ENCODE assay signal across 8 cellular contexts in genomic region chr21:33915368-33916199, GRCh38. TPM values are rescaled to one million over a fixed set of nuclear protein-coding genes. Genes with fewer than 3 reads are reported as not detected.
DNase-seq lines count a peak whose midpoint lies in the region; ATAC-seq and TF ChIP-seq lines count a peak whose summit lies in the region.

A gene with protein sequence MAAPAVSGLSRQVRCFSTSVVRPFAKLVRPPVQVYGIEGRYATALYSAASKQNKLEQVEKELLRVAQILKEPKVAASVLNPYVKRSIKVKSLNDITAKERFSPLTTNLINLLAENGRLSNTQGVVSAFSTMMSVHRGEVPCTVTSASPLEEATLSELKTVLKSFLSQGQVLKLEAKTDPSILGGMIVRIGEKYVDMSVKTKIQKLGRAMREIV (minus strand): TSS chr21:33915804. CDS start chr21:33915763, 41 bp downstream.

- intact Hi-C loops in Calu3 (cut with micrococcal nuclease; ENCODE audit: unreplicated experiment) = no loop called here

- no peak for TF ChIP-seq CTCF in Calu3 (IDR thresholded peaks at IDR 0.05; ENCODE audit: unreplicated experiment)
- TF ChIP-seq CTCF in OCI-LY1 (IDR thresholded peaks at IDR 0.05; ENCODE audit: low read length) = no peak

- H3K36me3 ChIP-seq in HUES64 (ENCODE audit: insufficient read depth, low read length) (peaks cover 37% of the 10 kb centered on the region), OCI-LY1 (ENCODE audit: insufficient read depth, low read length) (peaks cover 42% of the 10 kb centered on the region)

- no peaks in the 10 kb centered on the region for H3F3A ChIP-seq in OCI-LY1 (ENCODE audit: insufficient read depth, low read length)

- H3K4me3 Mint-ChIP-seq in Calu3 (ENCODE audit: low read depth, unreplicated experiment) = peak within 1 kb of the TSS; percentile 94

- peak within 1 kb of the TSS; percentile 91 for H3K9ac ChIP-seq in HUES64 (ENCODE audit: low read depth, low read length)
- peak within 1 kb of the TSS; percentile 96 for H3K9ac ChIP-seq in OCI-LY1 (ENCODE audit: low read length)

- H3K79me2 ChIP-seq in OCI-LY1 (ENCODE audit: insufficient read depth, low read length) = peaks cover 16% of the 10 kb centered on the region

- peaks cover 19% of the 10 kb centered on the region for H3K36me3 Mint-ChIP-seq in Calu3 (ENCODE audit: insufficient read depth, unreplicated experiment)

- H3K9me3 ChIP-seq in HUES64 (ENCODE audit: insufficient read depth, low read depth, low read length) = no peaks in the 10 kb centered on the region
- H3K9me3 ChIP-seq in OCI-LY1 (ENCODE audit: low read length) = no peaks in the 10 kb centered on the region

- peak; percentile 92 for DNase-seq in Calu3
- peak; percentile 94 for DNase-seq in activated CD8-positive, alpha-beta memory T cell treated with anti-CD3 and anti-CD28 coated beads, Interleukin-2, amount 50 U/mL, for 4 hours
- DNase-seq in mesenteric fat pad (ENCODE audit: low spot score) = peak; percentile 99
- peak; percentile 86 for DNase-seq in stimulated activated CD8-positive, alpha-beta memory T cell treated with anti-CD3 and anti-CD28 coated beads, Interleukin-15, amount 100 ng/mL, for 24 hours (ENCODE audit: low read depth)

- no peaks in the 10 kb centered on the region for H3K9me2 ChIP-seq in OCI-LY1 (ENCODE audit: low read depth, low read length)

- H3K4me1 ChIP-seq in HUES64 (ENCODE audit: insufficient read depth, low read length) (peaks cover 13% of the 10 kb centered on the region; the same call in 1 of the 2 replicates), OCI-LY1 (ENCODE audit: insufficient read depth, low read length, severe bottlenecking) (peaks cover 19% of the 10 kb centered on the region)

- H3K27ac ChIP-seq in HUES64 (ENCODE audit: low read depth, low read length) = peak within 1 kb of the TSS; percentile 58
- peak within 1 kb of the TSS; percentile 63 for H3K27ac ChIP-seq in OCI-LY1 (ENCODE audit: low read depth, low read length, poor library complexity, severe bottlenecking)

- peak within 1 kb of the TSS; percentile 84 for H3K4me2 ChIP-seq in OCI-LY1 (ENCODE audit: low read length)

- H3K9me3 Mint-ChIP-seq in Calu3 (ENCODE audit: low read depth, unreplicated experiment) = no peaks in the 10 kb centered on the region

- H3K27ac Mint-ChIP-seq in Calu3 (ENCODE audit: unreplicated experiment) = peak within 1 kb of the TSS; percentile 94

- no peaks in the 10 kb centered on the region for H3K27me3 Mint-ChIP-seq in Calu3 (ENCODE audit: unreplicated experiment)

- H2AFZ ChIP-seq in OCI-LY1 (ENCODE audit: low read length) = peak within 1 kb of the TSS; percentile 69

- CTCF ChIA-PET in Calu3 (lab: Charles Lee) = no interaction called here

- WGBS in HUES64 = 2% methylated on average over 45 of the region's 45 CpGs

- in situ Hi-C loops in endometrial microvascular endothelial cells (cut with HindIII; ENCODE audit: inconsistent ontology term, low pct_unique_long_range_greater_than_20kb, low sequenced_read_pairs) = no loop called here

- TSS peak; percentile 65 for BruUV-seq in Calu3 (replicated peaks; lab: Mats Ljungman, UMichigan)

- ATAC-seq in GM21447 (IDR thresholded peaks at IDR 0.05; ENCODE audit: unreplicated experiment) = peak; percentile 98

- peaks cover 8% of the 10 kb centered on the region for H3K4me1 Mint-ChIP-seq in Calu3 (ENCODE audit: low read depth, unreplicated experiment)

- H3K27me3 ChIP-seq in HUES64 (ENCODE audit: insufficient read depth, low read length) = no peaks in the 10 kb centered on the region
- H3K27me3 ChIP-seq in OCI-LY1 (ENCODE audit: insufficient read depth, low read length) = no peaks in the 10 kb centered on the region

- no peaks in the 10 kb centered on the region for H4K20me1 ChIP-seq in OCI-LY1 (ENCODE audit: insufficient read depth, low read length)

- H3K4me3 ChIP-seq in HUES64 (ENCODE audit: low read length) (peak within 1 kb of the TSS; percentile 99), OCI-LY1 (ENCODE audit: low read depth, low read length, poor library complexity, severe bottlenecking) (peak within 1 kb of the TSS; percentile 97)

RNA-seq across cellular contexts. Expression of the gene that starts here (rescaled TPM):
- total RNA-seq in Calu3 (2022) (125 and 130 TPM in 2 replicates), endometrial microvascular endothelial cells (ENCODE audit: inconsistent ontology term) (258 TPM), mesenteric fat pad (171 TPM)
- polyA plus RNA-seq in HUES64 (2013, experiment 1 of 2) = 286 TPM
- polyA plus RNA-seq in HUES64 (2013, experiment 2 of 2) = 327 TPM

Comparison
In these comparisons a context has a peak if more than half of its experiments do, and no peak if none do; other contexts are left out.
1. Peak in every context shown above with its lines: DNase-seq, ATAC-seq, H3K4me3 ChIP-seq and H3K27ac ChIP-seq.